Comparison of ENCODE assay signal across 9 cellular contexts in genomic region chr2:202376460-202377307, GRCh38. TPM values are rescaled to one million over a fixed set of nuclear protein-coding genes. Genes with fewer than 3 reads are reported as not detected.
DNase-seq lines count a peak whose midpoint lies in the region; ATAC-seq, FAIRE-seq and TF ChIP-seq lines count a peak whose summit lies in the region.
"Had no signal": no experiment of that assay in that cellular context is flagged by ENCODE, and none has a peak within 500 bp of the region (broad histone marks: within the 10 kb centered on the region; RNA-seq: fewer than 3 reads in every experiment).

No MANE protein-coding gene starts in this region.

- ATAC-seq in HCT116: peak; percentile 42
- ATAC-seq in stimulated activated memory B cell treated with anti-CD40 and anti-IgM and Interleukin-4, amounts not matched to agents 10 μg/mL and 1 μg/mL and 100 μg/mL, for 72 hours: peak; percentile 44

- peak overlapping the region; percentile 99 for H3K27ac Mint-ChIP-seq in mesothelial cell of epicardium
- peak overlapping the region; percentile 90 for H3K27ac Mint-ChIP-seq in stimulated activated memory B cell treated with anti-CD40 and anti-IgM and Interleukin-4, amounts not matched to agents 10 μg/mL and 1 μg/mL and 100 μg/mL, for 72 hours

- H3K27ac ChIP-seq in HCT116 (ENCODE audit: low read depth, low read length): peak overlapping the region; percentile 74
- no peak overlapping the region; the same call in 1 of the 2 replicates for H3K27ac ChIP-seq in H1 (ENCODE audit: low read depth, low read length)

- intact Hi-C loops in HCT116 (cut with micrococcal nuclease): no loop called here

- DNase-seq in GM10266 (ENCODE audit: extremely low spot score): peak; percentile 39
- no peak for DNase-seq in HCT116 (ENCODE audit: low read depth, low spot score)
- DNase-seq in NAMALWA (ENCODE audit: low spot score): peak; percentile 65
- peak; percentile 80 for DNase-seq in activated CD8-positive, alpha-beta memory T cell treated with anti-CD3 and anti-CD28 coated beads for 24 hours
- peak in 1 of 2 experiments; percentile 70 for DNase-seq in H1 (ENCODE audit: low read depth in 1 of 2, low spot score in 2 of 2)
- peak; percentile 30 to 69 for DNase-seq in mesothelial cell of epicardium (ENCODE audit: low spot score in 2 of 2, unreplicated experiment in 2 of 2)
- no peak for DNase-seq in DMS114 treated with DMSO at 0.1 percent for 48 hours (lab: John Stamatoyannopoulos, UW; ENCODE audit: unreplicated experiment)

- no peaks in the 10 kb centered on the region for H3K27me3 Mint-ChIP-seq in mesothelial cell of epicardium (ENCODE audit: low read depth)
- H3K27me3 Mint-ChIP-seq in stimulated activated memory B cell treated with anti-CD40 and anti-IgM and Interleukin-4, amounts not matched to agents 10 μg/mL and 1 μg/mL and 100 μg/mL, for 72 hours: no peaks in the 10 kb centered on the region

- H3K14ac ChIP-seq in H1 (ENCODE audit: insufficient read length): peak overlapping the region; percentile 56

- peak overlapping the region; percentile 75 for H4K91ac ChIP-seq in H1 (replicated peaks; ENCODE audit: insufficient read length, low read length)

- no peaks in the 10 kb centered on the region for H3K9me2 ChIP-seq in HCT116 (ENCODE audit: insufficient read depth)

- no peak for TF ChIP-seq EP300 in H1 (IDR thresholded peaks at IDR 0.05; ENCODE audit: borderline replicate concordance in 1 of 2, low read depth in 2 of 2, low read length in 2 of 2)

- peaks cover 6% of the 10 kb centered on the region for H3K36me3 Mint-ChIP-seq in mesothelial cell of epicardium
- peaks cover 7% of the 10 kb centered on the region for H3K36me3 Mint-ChIP-seq in stimulated activated memory B cell treated with anti-CD40 and anti-IgM and Interleukin-4, amounts not matched to agents 10 μg/mL and 1 μg/mL and 100 μg/mL, for 72 hours

- peak overlapping the region; percentile 78 for H3K9ac ChIP-seq in HCT116 (ENCODE audit: low read length)
- H3K9ac ChIP-seq in H1 (replicated peaks in 1 of 4; ENCODE audit: extremely low read depth in 1 of 4, low read depth in 3 of 4, low read length in 3 of 4): peak overlapping the region; percentile 63 to 95 (median 67)

- TF ChIP-seq CTCF in GM10266 (IDR thresholded peaks at IDR 0.05; ENCODE audit: control insufficient read depth, insufficient read depth, low read depth, missing control alignments): no peak
- no peak for TF ChIP-seq CTCF in HCT116 (IDR thresholded peaks at IDR 0.05 in 2 of 3, conservative IDR thresholded peaks at IDR 0.05 in 1 of 3; ENCODE audit: borderline replicate concordance in 1 of 3, insufficient read depth in 1 of 3, low read depth in 2 of 3, low read length in 2 of 3)
- TF ChIP-seq CTCF in H1 (IDR thresholded peaks at IDR 0.05; ENCODE audit: control extremely low read depth in 1 of 3, insufficient read depth in 1 of 3, low read depth in 1 of 3, low read length in 3 of 3): no peak
- no peak for TF ChIP-seq CTCF in mesothelial cell of epicardium (IDR thresholded peaks at IDR 0.05; ENCODE audit: unreplicated experiment)

- H2AK5ac ChIP-seq in H1 (ENCODE audit: low read depth, low read length): no peak overlapping the region

- H2BK120ac ChIP-seq in H1 (replicated peaks; ENCODE audit: low read depth, low read length): no peak overlapping the region

- no peaks in the 10 kb centered on the region for H3K9me3 Mint-ChIP-seq in mesothelial cell of epicardium
- H3K9me3 Mint-ChIP-seq in stimulated activated memory B cell treated with anti-CD40 and anti-IgM and Interleukin-4, amounts not matched to agents 10 μg/mL and 1 μg/mL and 100 μg/mL, for 72 hours: no peaks in the 10 kb centered on the region

- H3K9me3 ChIP-seq in HCT116 (ENCODE audit: control insufficient read depth in 1 of 2, insufficient read depth in 1 of 2, low read depth in 1 of 2, low read length in 2 of 2): no peaks in the 10 kb centered on the region
- no peaks in the 10 kb centered on the region for H3K9me3 ChIP-seq in H1 (ENCODE audit: insufficient read depth in 2 of 2, low read depth in 1 of 2, low read length in 1 of 2)

- no peaks in the 10 kb centered on the region for H3K36me3 ChIP-seq in HCT116 (ENCODE audit: control insufficient read depth in 1 of 2, insufficient read depth in 2 of 2, low read length in 2 of 2)
- no peaks in the 10 kb centered on the region for H3K36me3 ChIP-seq in H1 (ENCODE audit: control insufficient read depth in 2 of 4, insufficient read depth in 4 of 4, low read length in 3 of 4)

- 1% methylated on average over 30 of the region's 78 CpGs; no CpG with 5 or more reads in 1 of the 2 experiments for WGBS in H1 (ENCODE audit: extremely low coverage in 1 of 2, insufficient coverage in 1 of 2, insufficient read length in 1 of 2, insufficient replicate concordance in 2 of 2, low coverage in 1 of 2, low lambda C conversion rate in 2 of 2, missing lambda C conversion rate in 1 of 2), 2 experiments

- no peak overlapping the region for H2BK20ac ChIP-seq in H1 (ENCODE audit: low read length)

- H2AFZ ChIP-seq in HCT116 (ENCODE audit: low read depth, low read length, poor library complexity, severe bottlenecking) (no peak overlapping the region), H1 (ENCODE audit: low read length) (no peak overlapping the region)

- CTCF ChIA-PET in HCT116 (lab: Charles Lee): interaction anchor here (0.7 kb wide), 1 partner anchor 1437 kb away, joined by 3 read pairs; no protein-coding TSS in a partner anchor
- CTCF ChIA-PET in H1 (lab: Charles Lee; ENCODE audit: partially characterized antibody): interaction anchor here (0.6 to 0.9 kb wide), 2 partner anchors 39 to 296 kb away, joined by 3 to 4 read pairs; no protein-coding TSS in a partner anchor

- RAD21 ChIA-PET in HCT116 (lab: Charles Lee; ENCODE audit: low non-redundant PET in 1 of 2, low total read pairs in 2 of 2, uncharacterized antibody in 2 of 2, unreplicated experiment in 2 of 2): no interaction called here

- H3K4me1 ChIP-seq in HCT116 (ENCODE audit: control insufficient read depth in 1 of 2, insufficient read depth in 2 of 2, low read length in 2 of 2) (peaks cover 13 to 17% of the 10 kb centered on the region in 2 experiments; a peak in 3 of 4 replicates), H1 (replicated peaks in 1 of 4; ENCODE audit: control insufficient read depth in 3 of 4, insufficient read depth in 4 of 4, low read length in 3 of 4) (peaks cover 2 to 6% (median 3%) of the 10 kb centered on the region in 4 experiments; a peak in 4 of 7 replicates)

- POLR2A ChIA-PET in HCT116 (lab: Charles Lee): no interaction called here
- POLR2A ChIA-PET in H1 (lab: Charles Lee; ENCODE audit: partially characterized antibody): interaction anchor here (1.0 to 1.6 kb wide), 8 partner anchors 16 to 138 kb away, joined by 3 to 7 read pairs (median 3); no protein-coding TSS in a partner anchor

- TF ChIP-seq POLR2A in HCT116 (IDR thresholded peaks at IDR 0.05; ENCODE audit: borderline replicate concordance, extremely low read depth, insufficient read depth, insufficient read length) (no peak), H1 (IDR thresholded peaks at IDR 0.05; ENCODE audit: control extremely low read depth in 1 of 2, low read depth in 2 of 2, low read length in 2 of 2) (no peak)

- peak overlapping the region; percentile 57 for H4K8ac ChIP-seq in H1 (ENCODE audit: extremely low read depth, insufficient read depth, low read length)

- H2BK5ac ChIP-seq in H1 (ENCODE audit: low read depth, low read length): peak overlapping the region; percentile 75; the same call in 1 of the 2 replicates

- H3K79me1 ChIP-seq in H1 (ENCODE audit: low read depth, low read length): peaks cover 8% of the 10 kb centered on the region

- H3K79me2 ChIP-seq in HCT116 (ENCODE audit: insufficient read depth, low read length): peaks cover 44% of the 10 kb centered on the region
- peaks cover 14 to 46% of the 10 kb centered on the region in 2 experiments for H3K79me2 ChIP-seq in H1 (ENCODE audit: control insufficient read depth in 1 of 2, insufficient read depth in 2 of 2, low read length in 2 of 2)

- H3K27me3 ChIP-seq in HCT116 (ENCODE audit: insufficient read depth, low read length) (no peaks in the 10 kb centered on the region), H1 (replicated peaks in 1 of 4; ENCODE audit: control insufficient read depth in 3 of 4, extremely low read depth in 1 of 4, insufficient read depth in 3 of 4, low read length in 3 of 4) (no peaks in the 10 kb centered on the region)

- H3K23me2 ChIP-seq in H1 (ENCODE audit: low read depth, low read length): peaks cover 8% of the 10 kb centered on the region

- H2BK12ac ChIP-seq in H1 (ENCODE audit: low read depth, low read length): peak overlapping the region; percentile 56; the same call in 1 of the 2 replicates

- H3K4me2 ChIP-seq in HCT116 (ENCODE audit: low read length): peak overlapping the region; percentile 97
- H3K4me2 ChIP-seq in H1 (ENCODE audit: insufficient read depth in 1 of 2, low read depth in 2 of 2, low read length in 2 of 2): peak overlapping the region; percentile 75 to 96

- H3K56ac ChIP-seq in H1 (replicated peaks; ENCODE audit: insufficient read length, low read depth, low read length): peak overlapping the region; percentile 65

- H3K23ac ChIP-seq in H1 (ENCODE audit: insufficient read length): no peak overlapping the region

- H3K4ac ChIP-seq in H1 (replicated peaks; ENCODE audit: insufficient read length, low read depth, low read length): peak overlapping the region; percentile 88

- H4K20me1 ChIP-seq in HCT116 (ENCODE audit: insufficient read depth): no peaks in the 10 kb centered on the region
- H4K20me1 ChIP-seq in H1 (replicated peaks in 1 of 2; ENCODE audit: control insufficient read depth in 1 of 2, insufficient read depth in 2 of 2, low read length in 2 of 2): peaks cover 0 to 10% of the 10 kb centered on the region in 2 experiments

- peak overlapping the region; percentile 93 for H4K5ac ChIP-seq in H1 (ENCODE audit: insufficient read length, low read depth, low read length)

- TF ChIP-seq RAD21 in HCT116 (IDR thresholded peaks at IDR 0.05; ENCODE audit: low read depth): no peak
- TF ChIP-seq RAD21 in H1 (IDR thresholded peaks at IDR 0.05 in 1 of 2, conservative IDR thresholded peaks at IDR 0.05 in 1 of 2; ENCODE audit: low read depth in 2 of 2, low read length in 2 of 2): no peak

- H3K4me3 Mint-ChIP-seq in mesothelial cell of epicardium: peak overlapping the region; percentile 100
- peak overlapping the region; percentile 89 for H3K4me3 Mint-ChIP-seq in stimulated activated memory B cell treated with anti-CD40 and anti-IgM and Interleukin-4, amounts not matched to agents 10 μg/mL and 1 μg/mL and 100 μg/mL, for 72 hours

- peaks cover 41% of the 10 kb centered on the region for H3K4me1 Mint-ChIP-seq in mesothelial cell of epicardium
- H3K4me1 Mint-ChIP-seq in stimulated activated memory B cell treated with anti-CD40 and anti-IgM and Interleukin-4, amounts not matched to agents 10 μg/mL and 1 μg/mL and 100 μg/mL, for 72 hours: peaks cover 31% of the 10 kb centered on the region

- peak overlapping the region; percentile 76 for H3K18ac ChIP-seq in H1 (ENCODE audit: extremely low read depth, low read length)

- peak overlapping the region; percentile 69 to 80 for H3K4me3 ChIP-seq in HCT116 (replicated peaks in 1 of 2; ENCODE audit: low read depth in 1 of 2, low read length in 2 of 2)
- peak overlapping the region; percentile 92 to 100 (median 95) for H3K4me3 ChIP-seq in H1 (ENCODE audit: extremely low read depth in 1 of 4, insufficient read depth in 2 of 4, low read depth in 3 of 4, low read length in 4 of 4)

- no peak for FAIRE-seq in H1 (lab: Jason Lieb, UNC)
- FAIRE-seq: islet of Langerhans had no signal

- TSS peak; percentile 51 for BruUV-seq in HCT116 (replicated peaks; lab: Mats Ljungman, UMichigan)

- H2BK15ac ChIP-seq in H1 (ENCODE audit: low read length): no peak overlapping the region

RNA-seq across cellular contexts. Expression of gene BMPR2, which starts 0.6 kb away (rescaled TPM):
- total RNA-seq in HCT116 (2021; ENCODE audit: unreplicated experiment) (12.8 TPM), mesothelial cell of epicardium (75.8 to 81.4 TPM (median 76.5 TPM) in 3 replicates)
- polyA plus RNA-seq in HCT116 (2012): 5.8 and 6.1 TPM in 2 replicates
- total RNA-seq in H1 (2021; fragmentation: NEBNext Ultra II Directional; extraction: Animal tissue kit (Norgen Biotek cat#: 25700)): 15.9 and 19.8 TPM in 2 replicates
- polyA plus RNA-seq in H1 (2011; rRNA removed): 3.5 and 5.5 TPM in 2 replicates
- 7.1 TPM for polyA plus RNA-seq in H1 (2011; cell fraction: cytosol; rRNA removed)
- polyA plus RNA-seq in H1 (2011; cell fraction: nucleus; rRNA removed): 4.7 TPM
- polyA plus RNA-seq in H1 (2012, experiment 1 of 2): 5.4 to 8.5 TPM (median 7.2 TPM) in 4 replicates
- polyA plus RNA-seq in H1 (2012, experiment 2 of 2): 0.68 TPM
- 9.4 TPM for polyA plus RNA-seq in H1 (2013, experiment 1 of 2)
- polyA plus RNA-seq in H1 (2013, experiment 2 of 2): 10.6 TPM
- 24.9 and 43.0 TPM in 2 replicates for polyA minus RNA-seq in H1 (2011; rRNA and poly(A)+ RNA removed)
- 12.7 TPM for polyA minus RNA-seq in H1 (2011; cell fraction: cytosol; rRNA and poly(A)+ RNA removed)
- 27.0 TPM for polyA minus RNA-seq in H1 (2011; cell fraction: nucleus; rRNA and poly(A)+ RNA removed)

Comparison
In these comparisons a context has a peak if more than half of its experiments do, and no peak if none do; other contexts are left out.
1. DNase-seq: peak in GM10266 (single experiment), NAMALWA (single experiment), activated CD8-positive, alpha-beta memory T cell treated with anti-CD3 and anti-CD28 coated beads for 24 hours (single experiment) and mesothelial cell of epicardium (2 of 2); none in HCT116 (single experiment) and DMS114 treated with DMSO at 0.1 percent for 48 hours (single experiment).